Comparison of ENCODE assay signal across 24 cellular contexts in genomic region chr3:85950435-85950834, GRCh38.
"Had no signal": no experiment of that assay in that cellular context is flagged by ENCODE, and none has a peak within 500 bp of the region (broad histone marks: within the 10 kb centered on the region; RNA-seq: fewer than 3 reads in every experiment).

No MANE protein-coding gene starts in this region.

- H3K4me3 ChIP-seq: neural progenitor cell, ovary, psoas muscle, right lobe of liver, sigmoid colon, stomach, thoracic aorta, thyroid gland, tibial nerve, upper lobe of left lung, vagina had no signal

- H3K4me2 ChIP-seq: neural progenitor cell had no signal

- H3K27me3 ChIP-seq: neural progenitor cell, ovary, right lobe of liver, sigmoid colon, stomach, thyroid gland, tibial nerve, upper lobe of left lung, vagina had no signal

- H3K36me3 ChIP-seq: neural progenitor cell, ovary, right lobe of liver, sigmoid colon, stomach, thoracic aorta, thyroid gland, tibial nerve, upper lobe of left lung, vagina had no signal

- H3K27ac ChIP-seq: neural progenitor cell, ovary, parathyroid adenoma, psoas muscle, right lobe of liver, sigmoid colon, stomach, thoracic aorta, thyroid gland, tibial nerve, upper lobe of left lung, vagina had no signal

- H3K4me1 ChIP-seq: parathyroid adenoma, psoas muscle, right lobe of liver, sigmoid colon, stomach, thyroid gland, tibial nerve, upper lobe of left lung, vagina had no signal

- H3K9ac ChIP-seq: neural progenitor cell, parathyroid adenoma had no signal

- ATAC-seq: psoas muscle; right cardiac atrium; right lobe of liver; stimulated activated effector memory CD8-positive, alpha-beta T cell treated with anti-CD3 and anti-CD28 coated beads, Interleukin-12 subunit alpha, Interleukin-12 subunit beta, amount 100 ng/mL, for 72 hours; stimulated activated naive B cell treated with anti-CD40 and anti-IgM and Interleukin-4, amounts not matched to agents 10 μg/mL and 1 μg/mL and 100 μg/mL, for 72 hours had no signal

- DNase-seq: occipital lobe; ovary; posterior cingulate gyrus; psoas muscle; right cardiac atrium; right lobe of liver; sigmoid colon; small intestine; stimulated activated CD4-positive, alpha-beta T cell treated with anti-CD3 and anti-CD28 coated beads, Interleukin-15, amount 100 ng/mL, for 24 hours; stimulated activated CD4-positive, alpha-beta T cell treated with anti-CD3 and anti-CD28 coated beads, Interleukin-2, amount 100 ng/mL, for 24 hours; stimulated activated CD4-positive, alpha-beta T cell treated with anti-CD3 and anti-CD28 coated beads, Interleukin-2, amount 100 ng/mL, for 48 hours; stimulated activated CD4-positive, alpha-beta T cell treated with anti-CD3 and anti-CD28 coated beads, Interleukin-4, amount 100 ng/mL, for 24 hours; stimulated activated naive B cell treated with anti-CD40 and anti-IgM and Interleukin-4, amounts not matched to agents 10 μg/mL and 1 μg/mL and 100 μg/mL, for 72 hours; stimulated activated naive CD4-positive, alpha-beta T cell treated with Interleukin-2 at 50 U/mL for 16 hours; stomach; thyroid gland; trophoblast cell; upper lobe of left lung had no signal

- H3K79me2 ChIP-seq: parathyroid adenoma had no signal

- H3K9me3 ChIP-seq: ovary, psoas muscle, right lobe of liver, sigmoid colon, stomach, thoracic aorta, thyroid gland, upper lobe of left lung, vagina had no signal

- H2AFZ ChIP-seq: neural progenitor cell, parathyroid adenoma had no signal
